12 cellular contexts compared by ENCODE assay signal in genomic region chr3:71111784-71112440, GRCh38.
DNase-seq lines count a peak whose midpoint lies in the region; TF ChIP-seq lines count a peak whose summit lies in the region.
"Had no signal": no experiment of that assay in that cellular context is flagged by ENCODE, and none has a peak within 500 bp of the region (broad histone marks: within the 10 kb centered on the region; RNA-seq: fewer than 3 reads in every experiment).

No MANE protein-coding gene starts in this region.

- TF ChIP-seq POLR2A in NB4 (IDR thresholded peaks at IDR 0.05; ENCODE audit: extremely low read depth, insufficient read length) = no peak

- H3K4me1 ChIP-seq in osteoblast (ENCODE audit: insufficient read depth, low read length) = peaks cover 46% of the 10 kb centered on the region
- H3K4me1 ChIP-seq: adrenal gland had no signal

- H3K27ac Mint-ChIP-seq in nephron progenitor cell = no peak overlapping the region

- H3K27me3 ChIP-seq in osteoblast (ENCODE audit: insufficient read depth, low read length) = no peaks in the 10 kb centered on the region
- H3K27me3 ChIP-seq: adrenal gland had no signal

- peak overlapping the region; percentile 98 for H3K27ac ChIP-seq in osteoblast (ENCODE audit: low read depth, low read length)
- H3K27ac ChIP-seq: adrenal gland, KMS-11, SK-N-MC had no signal

- H3K79me2 ChIP-seq in osteoblast (ENCODE audit: insufficient read depth, low read length) = peaks cover 77% of the 10 kb centered on the region

- no peak overlapping the region for H3K4me3 Mint-ChIP-seq in nephron progenitor cell

- peaks cover 23% of the 10 kb centered on the region for H3K36me3 ChIP-seq in osteoblast (ENCODE audit: insufficient read depth, low read length)
- H3K36me3 ChIP-seq: adrenal gland had no signal

- H3K4me2 ChIP-seq in osteoblast (ENCODE audit: insufficient read depth, low read length) = no peak overlapping the region
- H3K4me2 ChIP-seq: KMS-11 had no signal

- H3K9me3 Mint-ChIP-seq in nephron progenitor cell = no peaks in the 10 kb centered on the region

- no peaks in the 10 kb centered on the region for H3K9me3 ChIP-seq in osteoblast (ENCODE audit: low read depth, low read length)
- H3K9me3 ChIP-seq: adrenal gland had no signal

- peaks cover 51% of the 10 kb centered on the region for H3K4me1 Mint-ChIP-seq in nephron progenitor cell

- peak; percentile 93 for DNase-seq in EH (ENCODE audit: low read depth)
- DNase-seq in NB4 (ENCODE audit: low read depth) = peak; percentile 46
- DNase-seq in dermis microvascular lymphatic vessel endothelial cell (ENCODE audit: low read depth in 2 of 2) = peak; percentile 92 to 94
- no peak for DNase-seq in osteoblast (ENCODE audit: insufficient read length, low spot score, missing footprints)
- no peak for DNase-seq in HT-29 (ENCODE audit: low spot score)
- no peak for DNase-seq in nephron progenitor cell
- DNase-seq in stimulated activated CD8-positive, alpha-beta memory T cell treated with anti-CD3 and anti-CD28 coated beads, Interleukin-4, amount 100 ng/mL, for 48 hours = no peak
- DNase-seq in NCI-H69 (lab: John Stamatoyannopoulos, UW) = no peak
- DNase-seq: adrenal gland, H7 had no signal

- H3K27me3 Mint-ChIP-seq in nephron progenitor cell (ENCODE audit: low read depth, poor library complexity) = no peaks in the 10 kb centered on the region

- no peaks in the 10 kb centered on the region for H4K20me1 ChIP-seq in osteoblast (ENCODE audit: insufficient read depth, low read length)

- no peak overlapping the region for H2AFZ ChIP-seq in osteoblast (ENCODE audit: low read length)

- TF ChIP-seq CTCF in NB4 (IDR thresholded peaks at IDR 0.05; ENCODE audit: low read depth, low read length) (no peak), osteoblast (IDR thresholded peaks at IDR 0.05; ENCODE audit: extremely low read depth, low read depth, low read length) (no peak), nephron progenitor cell (IDR thresholded peaks at IDR 0.05) (no peak)

- H3K4me3 ChIP-seq in NB4 (ENCODE audit: low read depth, low read length) (no peak overlapping the region), osteoblast (ENCODE audit: insufficient read depth, low read length) (no peak overlapping the region)
- H3K4me3 ChIP-seq: adrenal gland, SK-N-MC had no signal

- peaks cover 48% of the 10 kb centered on the region for H3K36me3 Mint-ChIP-seq in nephron progenitor cell (ENCODE audit: low read depth)

Comparison
In these comparisons a context has a peak if more than half of its experiments do, and no peak if none do; other contexts are left out.
1. DNase-seq: peak in EH (single experiment), NB4 (single experiment) and dermis microvascular lymphatic vessel endothelial cell (2 of 2); none in osteoblast (single experiment), HT-29 (single experiment), nephron progenitor cell (single experiment), stimulated activated CD8-positive, alpha-beta memory T cell treated with anti-CD3 and anti-CD28 coated beads, Interleukin-4, amount 100 ng/mL, for 48 hours (single experiment) and NCI-H69 (single experiment).